Comparison of ENCODE assay signal across 1 cellular context in genomic region chr11:95088946-95089619, GRCh38.
TF ChIP-seq lines count a peak whose summit lies in the region.

No MANE protein-coding gene starts in this region.

TF ChIP-seq in WTC11, 78 proteins besides CTCF, POLR2A, EP300 and RAD21 (continued from another document):
- TF ChIP-seq CREB1 (CRISPR knock-in tag; IDR thresholded peaks at IDR 0.05) (no peak), AFF4 (CRISPR knock-in tag; IDR thresholded peaks at IDR 0.05; ENCODE audit: borderline replicate concordance) (no peak), CREM (CRISPR knock-in tag; IDR thresholded peaks at IDR 0.05) (no peak), USF1 (CRISPR knock-in tag; IDR thresholded peaks at IDR 0.05) (no peak)
